Comparison of ENCODE assay signal across 8 cellular contexts in genomic region chr15:90002428-90002844, GRCh38. TPM values are rescaled to one million over a fixed set of nuclear protein-coding genes. Genes with fewer than 3 reads are reported as not detected.
DNase-seq lines count a peak whose midpoint lies in the region; ATAC-seq and TF ChIP-seq lines count a peak whose summit lies in the region.

No MANE protein-coding gene starts in this region.

- DNase-seq in Calu3, result peak; percentile 49
- peak; percentile 80 for DNase-seq in NCI-H82 (lab: John Stamatoyannopoulos, UW)
- peak; percentile 64 for DNase-seq in activated naive CD8-positive, alpha-beta T cell treated with anti-CD3 and anti-CD28 coated beads for 36 hours
- DNase-seq in left ventricle myocardium superior, result peak; percentile 56
- no peak for DNase-seq in retinal pigment epithelial cell (ENCODE audit: low read depth)
- no peak for DNase-seq in KG1 (lab: John Stamatoyannopoulos, UW)

- BruUV-seq in Calu3 (replicated peaks; lab: Mats Ljungman, UMichigan), result no TSS peak

- H3K4me1 Mint-ChIP-seq in Calu3 (ENCODE audit: low read depth, unreplicated experiment), result peaks cover 37% of the 10 kb centered on the region
- peaks cover 63% of the 10 kb centered on the region for H3K4me1 Mint-ChIP-seq in activated naive CD8-positive, alpha-beta T cell treated with anti-CD3 and anti-CD28 coated beads for 36 hours

- H3K27ac Mint-ChIP-seq in Calu3 (ENCODE audit: unreplicated experiment), result peak overlapping the region; percentile 81
- peak overlapping the region; percentile 90 for H3K27ac Mint-ChIP-seq in activated naive CD8-positive, alpha-beta T cell treated with anti-CD3 and anti-CD28 coated beads for 36 hours

- no peaks in the 10 kb centered on the region for H3K27me3 Mint-ChIP-seq in Calu3 (ENCODE audit: unreplicated experiment)
- H3K27me3 Mint-ChIP-seq in activated naive CD8-positive, alpha-beta T cell treated with anti-CD3 and anti-CD28 coated beads for 36 hours, result no peaks in the 10 kb centered on the region

- TF ChIP-seq CTCF in Calu3 (IDR thresholded peaks at IDR 0.05; ENCODE audit: unreplicated experiment), result no peak
- TF ChIP-seq CTCF in retinal pigment epithelial cell (conservative IDR thresholded peaks at IDR 0.05; ENCODE audit: low read depth, low read length), result no peak

- H3K36me3 Mint-ChIP-seq in Calu3 (ENCODE audit: insufficient read depth, unreplicated experiment), result peaks cover 29% of the 10 kb centered on the region
- H3K36me3 Mint-ChIP-seq in activated naive CD8-positive, alpha-beta T cell treated with anti-CD3 and anti-CD28 coated beads for 36 hours, result peaks cover 14% of the 10 kb centered on the region

- no peaks in the 10 kb centered on the region for H3K9me3 Mint-ChIP-seq in Calu3 (ENCODE audit: low read depth, unreplicated experiment)
- no peaks in the 10 kb centered on the region for H3K9me3 Mint-ChIP-seq in activated naive CD8-positive, alpha-beta T cell treated with anti-CD3 and anti-CD28 coated beads for 36 hours

- intact Hi-C loops in Calu3 (cut with micrococcal nuclease; ENCODE audit: unreplicated experiment), result loop anchor here (10.0 kb wide), 1 partner anchor 52 kb away; no protein-coding TSS in a partner anchor
- intact Hi-C loops in left ventricle myocardium superior (cut with micrococcal nuclease), result no loop called here

- CTCF ChIA-PET in Calu3 (lab: Charles Lee), result no interaction called here

- peak overlapping the region; percentile 71 for H3K4me3 Mint-ChIP-seq in Calu3 (ENCODE audit: low read depth, unreplicated experiment)
- peak overlapping the region; percentile 85 for H3K4me3 Mint-ChIP-seq in activated naive CD8-positive, alpha-beta T cell treated with anti-CD3 and anti-CD28 coated beads for 36 hours

- peak overlapping the region; percentile 55 for H3K4me3 ChIP-seq in retinal pigment epithelial cell (ENCODE audit: low read length)

- peak; percentile 26 for ATAC-seq in GM21737 (IDR thresholded peaks at IDR 0.05; ENCODE audit: unreplicated experiment)
- ATAC-seq in left ventricle myocardium superior, result peak; percentile 22
- ATAC-seq in HG03135 (IDR thresholded peaks at IDR 0.05; ENCODE audit: unreplicated experiment), result no peak

RNA-seq across cellular contexts. Expression of gene ZNF710, which starts 1.3 kb away (rescaled TPM):
- 14.3 and 15.4 TPM in 2 replicates for total RNA-seq in Calu3 (2022)
- 10 to 100 TPM; 17.8 to 17.9 TPM for total RNA-seq in activated naive CD8-positive, alpha-beta T cell treated with anti-CD3 and anti-CD28 coated beads for 36 hours
- 6.1 TPM for total RNA-seq in left ventricle myocardium superior

Comparison
In these comparisons a context has a peak if more than half of its experiments do, and no peak if none do; other contexts are left out.
1. DNase-seq: peak in Calu3 (single experiment), NCI-H82 (single experiment), activated naive CD8-positive, alpha-beta T cell treated with anti-CD3 and anti-CD28 coated beads for 36 hours (single experiment) and left ventricle myocardium superior (single experiment); none in retinal pigment epithelial cell (single experiment) and KG1 (single experiment).